1 cellular context compared by ENCODE assay signal in genomic region chr12:31732926-31733548, GRCh38.
TF ChIP-seq lines count a peak whose summit lies in the region.

No MANE protein-coding gene starts in this region.

TF ChIP-seq in K562, 482 proteins besides CTCF, POLR2A, EP300 and RAD21 (continued from another document and continues in another):
- TF ChIP-seq REST (CRISPR knock-in tag; IDR thresholded peaks at IDR 0.05; ENCODE audit: low read depth) (no peak), HDAC3 (IDR thresholded peaks at IDR 0.05; ENCODE audit: borderline replicate concordance, partially characterized antibody) (no peak), KAT8 (IDR thresholded peaks at IDR 0.05; ENCODE audit: low read depth) (no peak), THRB (CRISPR knock-in tag; conservative IDR thresholded peaks at IDR 0.05) (no peak), KLF10 (CRISPR knock-in tag; IDR thresholded peaks at IDR 0.05) (no peak), CAMTA2 (CRISPR knock-in tag; conservative IDR thresholded peaks at IDR 0.05) (no peak), STAT5A (IDR thresholded peaks at IDR 0.05; ENCODE audit: borderline replicate concordance, low read length) (peak; percentile 29; the same call in 1 of the 2 replicates), CTBP1 (IDR thresholded peaks at IDR 0.05; ENCODE audit: borderline replicate concordance) (no peak), RBM15 (IDR thresholded peaks at IDR 0.05; ENCODE audit: insufficient read depth, low read length) (no peak), ZNF280A (IDR thresholded peaks at IDR 0.05; ENCODE audit: low read depth, partially characterized antibody) (peak; percentile 15), BMI1 (IDR thresholded peaks at IDR 0.05; ENCODE audit: low read length) (no peak), TARDBP (IDR thresholded peaks at IDR 0.05) (no peak), HIVEP1 (CRISPR knock-in tag; IDR thresholded peaks at IDR 0.05) (no peak), PTTG1 (tag; IDR thresholded peaks at IDR 0.05; ENCODE audit: low read depth) (no peak), ZNF79 (CRISPR knock-in tag; IDR thresholded peaks at IDR 0.05; ENCODE audit: low read depth) (no peak), PRPF4 (IDR thresholded peaks at IDR 0.05; ENCODE audit: insufficient read depth, low read depth, low read length, poor library complexity, severe bottlenecking) (no peak), TCF3 (CRISPR knock-in tag; IDR thresholded peaks at IDR 0.05) (no peak), NELFE (IDR thresholded peaks at IDR 0.05; ENCODE audit: insufficient read depth, insufficient read length) (no peak), ZNF707 (CRISPR knock-in tag; conservative IDR thresholded peaks at IDR 0.05) (no peak), ZBTB5 (IDR thresholded peaks at IDR 0.05) (no peak), STAT6 (CRISPR knock-in tag; IDR thresholded peaks at IDR 0.05) (no peak), THAP12 (CRISPR knock-in tag; IDR thresholded peaks at IDR 0.05) (no peak), PHF20 (IDR thresholded peaks at IDR 0.05; ENCODE audit: partially characterized antibody) (no peak), POU5F1 (IDR thresholded peaks at IDR 0.05; ENCODE audit: borderline replicate concordance, low read depth, low read length, partially characterized antibody) (no peak), NFIX (CRISPR knock-in tag; IDR thresholded peaks at IDR 0.05; ENCODE audit: low read depth) (no peak), EP400 (IDR thresholded peaks at IDR 0.05) (0 out of 2 replicates have a peak, but pooled peaks have one; percentile 2), RBM39 (optimal IDR thresholded peaks at IDR 0.05; ENCODE audit: low read depth, low read length) (no peak), SREBF1 (IDR thresholded peaks at IDR 0.05; ENCODE audit: borderline replicate concordance, low read depth, low read length) (no peak), FOXJ2 (tag; IDR thresholded peaks at IDR 0.05) (no peak), MGA (IDR thresholded peaks at IDR 0.05) (no peak), ZSCAN32 (CRISPR knock-in tag; IDR thresholded peaks at IDR 0.05) (no peak), SRSF1 (IDR thresholded peaks at IDR 0.05; ENCODE audit: low read depth, low read length) (no peak), DNMT1 (IDR thresholded peaks at IDR 0.05) (no peak), TCF7 (IDR thresholded peaks at IDR 0.05; ENCODE audit: borderline replicate concordance) (no peak)
